ENCODE assay signal across 1 cellular context in genomic region chr2:29113891-29114321, GRCh38.
TF ChIP-seq lines count a peak whose summit lies in the region.

No MANE protein-coding gene starts in this region.

TF ChIP-seq in GM12878, 131 proteins besides CTCF, POLR2A, EP300 and RAD21:
- TF ChIP-seq JUND (IDR thresholded peaks at IDR 0.05; ENCODE audit: low read depth, low read length) (no peak), CBFB (IDR thresholded peaks at IDR 0.05; ENCODE audit: low read depth) (0 out of 2 replicates have a peak, but pooled peaks have one; percentile 37), ZBED1 (IDR thresholded peaks at IDR 0.05; ENCODE audit: borderline replicate concordance) (peak; percentile 33; the same call in 1 of the 2 replicates), EED (IDR thresholded peaks at IDR 0.05; ENCODE audit: low read depth) (0 out of 2 replicates have a peak, but pooled peaks have one; percentile 19), ZNF384 (IDR thresholded peaks at IDR 0.05; ENCODE audit: borderline replicate concordance, low read depth, low read length) (no peak), POU2F2 (IDR thresholded peaks at IDR 0.05; ENCODE audit: borderline replicate concordance, low read depth, low read length) (peak; percentile 87; the same call in 2 of the 3 replicates), HCFC1 (IDR thresholded peaks at IDR 0.05; ENCODE audit: low read length) (no peak), RUNX3 (IDR thresholded peaks at IDR 0.05; ENCODE audit: low read length) (peak; percentile 72), BHLHE40 (IDR thresholded peaks at IDR 0.05; ENCODE audit: borderline replicate concordance in 1 of 2, low read depth in 2 of 2, low read length in 1 of 2) (peak; percentile 69 to 71; a peak in 3 of 4 replicates), PKNOX1 (IDR thresholded peaks at IDR 0.05) (peak; percentile 39; the same call in 1 of the 2 replicates), POLR2AphosphoS5 (IDR thresholded peaks at IDR 0.05; ENCODE audit: low read length) (no peak), TCF7 (IDR thresholded peaks at IDR 0.05; ENCODE audit: borderline replicate concordance) (no peak), E4F1 (IDR thresholded peaks at IDR 0.05; ENCODE audit: borderline replicate concordance, partially characterized antibody) (no peak), NR2F1 (conservative IDR thresholded peaks at IDR 0.05) (peak; percentile 69)
